ENCODE assay signal across 1 cellular context in genomic region chr6:122845464-122845863, GRCh38.
TF ChIP-seq lines count a peak whose summit lies in the region.

No MANE protein-coding gene starts in this region.

TF ChIP-seq in GM23338, 12 proteins besides CTCF, POLR2A, EP300 and RAD21:
- TF ChIP-seq, protein P1, sequence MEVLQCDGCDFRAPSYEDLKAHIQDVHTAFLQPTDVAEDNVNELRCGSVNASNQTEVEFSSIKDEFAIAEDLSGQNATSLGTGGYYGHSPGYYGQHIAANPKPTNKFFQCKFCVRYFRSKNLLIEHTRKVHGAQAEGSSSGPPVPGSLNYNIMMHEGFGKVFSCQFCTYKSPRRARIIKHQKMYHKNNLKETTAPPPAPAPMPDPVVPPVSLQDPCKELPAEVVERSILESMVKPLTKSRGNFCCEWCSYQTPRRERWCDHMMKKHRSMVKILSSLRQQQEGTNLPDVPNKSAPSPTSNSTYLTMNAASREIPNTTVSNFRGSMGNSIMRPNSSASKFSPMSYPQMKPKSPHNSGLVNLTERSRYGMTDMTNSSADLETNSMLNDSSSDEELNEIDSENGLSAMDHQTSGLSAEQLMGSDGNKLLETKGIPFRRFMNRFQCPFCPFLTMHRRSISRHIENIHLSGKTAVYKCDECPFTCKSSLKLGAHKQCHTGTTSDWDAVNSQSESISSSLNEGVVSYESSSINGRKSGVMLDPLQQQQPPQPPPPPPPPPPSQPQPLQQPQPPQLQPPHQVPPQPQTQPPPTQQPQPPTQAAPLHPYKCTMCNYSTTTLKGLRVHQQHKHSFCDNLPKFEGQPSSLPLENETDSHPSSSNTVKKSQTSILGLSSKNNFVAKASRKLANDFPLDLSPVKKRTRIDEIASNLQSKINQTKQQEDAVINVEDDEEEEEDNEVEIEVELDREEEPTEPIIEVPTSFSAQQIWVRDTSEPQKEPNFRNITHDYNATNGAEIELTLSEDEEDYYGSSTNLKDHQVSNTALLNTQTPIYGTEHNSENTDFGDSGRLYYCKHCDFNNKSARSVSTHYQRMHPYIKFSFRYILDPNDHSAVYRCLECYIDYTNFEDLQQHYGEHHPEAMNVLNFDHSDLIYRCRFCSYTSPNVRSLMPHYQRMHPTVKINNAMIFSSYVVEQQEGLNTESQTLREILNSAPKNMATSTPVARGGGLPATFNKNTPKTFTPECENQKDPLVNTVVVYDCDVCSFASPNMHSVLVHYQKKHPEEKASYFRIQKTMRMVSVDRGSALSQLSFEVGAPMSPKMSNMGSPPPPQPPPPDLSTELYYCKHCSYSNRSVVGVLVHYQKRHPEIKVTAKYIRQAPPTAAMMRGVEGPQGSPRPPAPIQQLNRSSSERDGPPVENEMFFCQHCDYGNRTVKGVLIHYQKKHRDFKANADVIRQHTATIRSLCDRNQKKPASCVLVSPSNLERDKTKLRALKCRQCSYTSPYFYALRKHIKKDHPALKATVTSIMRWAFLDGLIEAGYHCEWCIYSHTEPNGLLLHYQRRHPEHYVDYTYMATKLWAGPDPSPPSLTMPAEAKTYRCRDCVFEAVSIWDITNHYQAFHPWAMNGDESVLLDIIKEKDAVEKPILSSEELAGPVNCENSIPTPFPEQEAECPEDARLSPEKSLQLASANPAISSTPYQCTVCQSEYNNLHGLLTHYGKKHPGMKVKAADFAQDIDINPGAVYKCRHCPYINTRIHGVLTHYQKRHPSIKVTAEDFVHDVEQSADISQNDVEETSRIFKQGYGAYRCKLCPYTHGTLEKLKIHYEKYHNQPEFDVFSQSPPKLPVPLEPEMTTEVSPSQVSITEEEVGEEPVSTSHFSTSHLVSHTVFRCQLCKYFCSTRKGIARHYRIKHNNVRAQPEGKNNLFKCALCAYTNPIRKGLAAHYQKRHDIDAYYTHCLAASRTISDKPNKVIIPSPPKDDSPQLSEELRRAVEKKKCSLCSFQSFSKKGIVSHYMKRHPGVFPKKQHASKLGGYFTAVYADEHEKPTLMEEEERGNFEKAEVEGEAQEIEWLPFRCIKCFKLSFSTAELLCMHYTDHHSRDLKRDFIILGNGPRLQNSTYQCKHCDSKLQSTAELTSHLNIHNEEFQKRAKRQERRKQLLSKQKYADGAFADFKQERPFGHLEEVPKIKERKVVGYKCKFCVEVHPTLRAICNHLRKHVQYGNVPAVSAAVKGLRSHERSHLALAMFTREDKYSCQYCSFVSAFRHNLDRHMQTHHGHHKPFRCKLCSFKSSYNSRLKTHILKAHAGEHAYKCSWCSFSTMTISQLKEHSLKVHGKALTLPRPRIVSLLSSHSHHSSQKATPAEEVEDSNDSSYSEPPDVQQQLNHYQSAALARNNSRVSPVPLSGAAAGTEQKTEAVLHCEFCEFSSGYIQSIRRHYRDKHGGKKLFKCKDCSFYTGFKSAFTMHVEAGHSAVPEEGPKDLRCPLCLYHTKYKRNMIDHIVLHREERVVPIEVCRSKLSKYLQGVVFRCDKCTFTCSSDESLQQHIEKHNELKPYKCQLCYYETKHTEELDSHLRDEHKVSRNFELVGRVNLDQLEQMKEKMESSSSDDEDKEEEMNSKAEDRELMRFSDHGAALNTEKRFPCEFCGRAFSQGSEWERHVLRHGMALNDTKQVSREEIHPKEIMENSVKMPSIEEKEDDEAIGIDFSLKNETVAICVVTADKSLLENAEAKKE (CRISPR knock-in tag; IDR thresholded peaks at IDR 0.05), result no peak
TF ChIP-seq in GM23338: peak in this region for 0.
